1 cellular context compared by ENCODE assay signal in genomic region chr3:133428552-133428951, GRCh38.
TF ChIP-seq lines count a peak whose summit lies in the region.

No MANE protein-coding gene starts in this region.

TF ChIP-seq in GM23338, 12 proteins besides CTCF, POLR2A, EP300 and RAD21 (continued from another document):
- TF ChIP-seq POLR2AphosphoS5 (IDR thresholded peaks at IDR 0.05; ENCODE audit: low read depth) (no peak), STAT1 (IDR thresholded peaks at IDR 0.05; ENCODE audit: unreplicated experiment) (no peak), REST (IDR thresholded peaks at IDR 0.05; ENCODE audit: unreplicated experiment) (no peak), JUNB (IDR thresholded peaks at IDR 0.05; ENCODE audit: unreplicated experiment) (no peak), ZNF114 (CRISPR knock-in tag; IDR thresholded peaks at IDR 0.05) (no peak), ZNF331 (CRISPR knock-in tag; IDR thresholded peaks at IDR 0.05; ENCODE audit: low read depth) (no peak), EZH2phosphoT487 (IDR thresholded peaks at IDR 0.05; ENCODE audit: unreplicated experiment) (no peak), NANOG (IDR thresholded peaks at IDR 0.05; ENCODE audit: borderline replicate concordance) (no peak), CREB1 (CRISPR knock-in tag; IDR thresholded peaks at IDR 0.05; ENCODE audit: low read depth) (no peak)
- TF ChIP-seq, protein P1, sequence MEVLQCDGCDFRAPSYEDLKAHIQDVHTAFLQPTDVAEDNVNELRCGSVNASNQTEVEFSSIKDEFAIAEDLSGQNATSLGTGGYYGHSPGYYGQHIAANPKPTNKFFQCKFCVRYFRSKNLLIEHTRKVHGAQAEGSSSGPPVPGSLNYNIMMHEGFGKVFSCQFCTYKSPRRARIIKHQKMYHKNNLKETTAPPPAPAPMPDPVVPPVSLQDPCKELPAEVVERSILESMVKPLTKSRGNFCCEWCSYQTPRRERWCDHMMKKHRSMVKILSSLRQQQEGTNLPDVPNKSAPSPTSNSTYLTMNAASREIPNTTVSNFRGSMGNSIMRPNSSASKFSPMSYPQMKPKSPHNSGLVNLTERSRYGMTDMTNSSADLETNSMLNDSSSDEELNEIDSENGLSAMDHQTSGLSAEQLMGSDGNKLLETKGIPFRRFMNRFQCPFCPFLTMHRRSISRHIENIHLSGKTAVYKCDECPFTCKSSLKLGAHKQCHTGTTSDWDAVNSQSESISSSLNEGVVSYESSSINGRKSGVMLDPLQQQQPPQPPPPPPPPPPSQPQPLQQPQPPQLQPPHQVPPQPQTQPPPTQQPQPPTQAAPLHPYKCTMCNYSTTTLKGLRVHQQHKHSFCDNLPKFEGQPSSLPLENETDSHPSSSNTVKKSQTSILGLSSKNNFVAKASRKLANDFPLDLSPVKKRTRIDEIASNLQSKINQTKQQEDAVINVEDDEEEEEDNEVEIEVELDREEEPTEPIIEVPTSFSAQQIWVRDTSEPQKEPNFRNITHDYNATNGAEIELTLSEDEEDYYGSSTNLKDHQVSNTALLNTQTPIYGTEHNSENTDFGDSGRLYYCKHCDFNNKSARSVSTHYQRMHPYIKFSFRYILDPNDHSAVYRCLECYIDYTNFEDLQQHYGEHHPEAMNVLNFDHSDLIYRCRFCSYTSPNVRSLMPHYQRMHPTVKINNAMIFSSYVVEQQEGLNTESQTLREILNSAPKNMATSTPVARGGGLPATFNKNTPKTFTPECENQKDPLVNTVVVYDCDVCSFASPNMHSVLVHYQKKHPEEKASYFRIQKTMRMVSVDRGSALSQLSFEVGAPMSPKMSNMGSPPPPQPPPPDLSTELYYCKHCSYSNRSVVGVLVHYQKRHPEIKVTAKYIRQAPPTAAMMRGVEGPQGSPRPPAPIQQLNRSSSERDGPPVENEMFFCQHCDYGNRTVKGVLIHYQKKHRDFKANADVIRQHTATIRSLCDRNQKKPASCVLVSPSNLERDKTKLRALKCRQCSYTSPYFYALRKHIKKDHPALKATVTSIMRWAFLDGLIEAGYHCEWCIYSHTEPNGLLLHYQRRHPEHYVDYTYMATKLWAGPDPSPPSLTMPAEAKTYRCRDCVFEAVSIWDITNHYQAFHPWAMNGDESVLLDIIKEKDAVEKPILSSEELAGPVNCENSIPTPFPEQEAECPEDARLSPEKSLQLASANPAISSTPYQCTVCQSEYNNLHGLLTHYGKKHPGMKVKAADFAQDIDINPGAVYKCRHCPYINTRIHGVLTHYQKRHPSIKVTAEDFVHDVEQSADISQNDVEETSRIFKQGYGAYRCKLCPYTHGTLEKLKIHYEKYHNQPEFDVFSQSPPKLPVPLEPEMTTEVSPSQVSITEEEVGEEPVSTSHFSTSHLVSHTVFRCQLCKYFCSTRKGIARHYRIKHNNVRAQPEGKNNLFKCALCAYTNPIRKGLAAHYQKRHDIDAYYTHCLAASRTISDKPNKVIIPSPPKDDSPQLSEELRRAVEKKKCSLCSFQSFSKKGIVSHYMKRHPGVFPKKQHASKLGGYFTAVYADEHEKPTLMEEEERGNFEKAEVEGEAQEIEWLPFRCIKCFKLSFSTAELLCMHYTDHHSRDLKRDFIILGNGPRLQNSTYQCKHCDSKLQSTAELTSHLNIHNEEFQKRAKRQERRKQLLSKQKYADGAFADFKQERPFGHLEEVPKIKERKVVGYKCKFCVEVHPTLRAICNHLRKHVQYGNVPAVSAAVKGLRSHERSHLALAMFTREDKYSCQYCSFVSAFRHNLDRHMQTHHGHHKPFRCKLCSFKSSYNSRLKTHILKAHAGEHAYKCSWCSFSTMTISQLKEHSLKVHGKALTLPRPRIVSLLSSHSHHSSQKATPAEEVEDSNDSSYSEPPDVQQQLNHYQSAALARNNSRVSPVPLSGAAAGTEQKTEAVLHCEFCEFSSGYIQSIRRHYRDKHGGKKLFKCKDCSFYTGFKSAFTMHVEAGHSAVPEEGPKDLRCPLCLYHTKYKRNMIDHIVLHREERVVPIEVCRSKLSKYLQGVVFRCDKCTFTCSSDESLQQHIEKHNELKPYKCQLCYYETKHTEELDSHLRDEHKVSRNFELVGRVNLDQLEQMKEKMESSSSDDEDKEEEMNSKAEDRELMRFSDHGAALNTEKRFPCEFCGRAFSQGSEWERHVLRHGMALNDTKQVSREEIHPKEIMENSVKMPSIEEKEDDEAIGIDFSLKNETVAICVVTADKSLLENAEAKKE (CRISPR knock-in tag; IDR thresholded peaks at IDR 0.05): no peak
